ENCODE assay signal across 38 cellular contexts in genomic region chr5:71841107-71841506, GRCh38.
"Had no signal": no experiment of that assay in that cellular context is flagged by ENCODE, and none has a peak within 500 bp of the region (broad histone marks: within the 10 kb centered on the region; RNA-seq: fewer than 3 reads in every experiment).

No MANE protein-coding gene starts in this region.

- H3K27me3 Mint-ChIP-seq: activated naive CD4-positive, alpha-beta T cell treated with anti-CD3 and anti-CD28 coated beads, Interleukin-2, amount 10 ng/mL, durations not matched to agents 7 days and 5 days; activated naive CD8-positive, alpha-beta T cell treated with anti-CD3 and anti-CD28 coated beads for 36 hours had no signal

- FAIRE-seq: astrocyte had no signal

- H3K4me1 Mint-ChIP-seq: activated naive CD4-positive, alpha-beta T cell treated with anti-CD3 and anti-CD28 coated beads, Interleukin-2, amount 10 ng/mL, durations not matched to agents 7 days and 5 days; activated naive CD4-positive, alpha-beta T cell treated with anti-CD3 and anti-CD28 coated beads, Interleukin-2, amount 50 U/mL, for 24 hours; activated naive CD8-positive, alpha-beta T cell treated with anti-CD3 and anti-CD28 coated beads for 36 hours; activated naive CD8-positive, alpha-beta T cell treated with anti-CD3 and anti-CD28 coated beads, Interleukin-2, amount 10 ng/mL, durations not matched to agents 7 days and 5 days; activated naive CD8-positive, alpha-beta T cell treated with anti-CD3 and anti-CD28 coated beads, Interleukin-2, amount 50 U/mL, for 24 hours; activated T-helper 17 cell treated with anti-CD3 and anti-CD28 coated beads, Interleukin-2, amount 50 U/mL, for 72 hours; central memory CD8-positive, alpha-beta T cell had no signal

- H3K27ac ChIP-seq: adrenal gland, ascending aorta, body of pancreas, brain microvascular endothelial cell, breast epithelium, cardiac muscle cell had no signal

- H3K36me3 Mint-ChIP-seq: activated naive CD4-positive, alpha-beta T cell treated with anti-CD3 and anti-CD28 coated beads, Interleukin-2, amount 10 ng/mL, durations not matched to agents 7 days and 5 days; activated naive CD4-positive, alpha-beta T cell treated with anti-CD3 and anti-CD28 coated beads, Interleukin-2, amount 50 U/mL, for 24 hours; activated naive CD4-positive, alpha-beta T cell treated with anti-CD3 and anti-CD28 coated beads, Interleukin-2, amount 50 U/mL, for 72 hours; activated naive CD8-positive, alpha-beta T cell; activated naive CD8-positive, alpha-beta T cell treated with anti-CD3 and anti-CD28 coated beads for 36 hours; activated naive CD8-positive, alpha-beta T cell treated with anti-CD3 and anti-CD28 coated beads, Interleukin-2, amount 10 ng/mL, durations not matched to agents 7 days and 5 days; brain had no signal

- H3K27ac Mint-ChIP-seq: activated naive CD4-positive, alpha-beta T cell treated with anti-CD3 and anti-CD28 coated beads for 36 hours; activated naive CD4-positive, alpha-beta T cell treated with anti-CD3 and anti-CD28 coated beads, Interleukin-2, amount 10 ng/mL, durations not matched to agents 7 days and 5 days; activated naive CD4-positive, alpha-beta T cell treated with anti-CD3 and anti-CD28 coated beads, Interleukin-2, amount 50 U/mL, for 24 hours; activated naive CD4-positive, alpha-beta T cell treated with anti-CD3 and anti-CD28 coated beads, Interleukin-2, amount 50 U/mL, for 72 hours; activated naive CD8-positive, alpha-beta T cell; activated naive CD8-positive, alpha-beta T cell treated with anti-CD3 and anti-CD28 coated beads for 36 hours; activated naive CD8-positive, alpha-beta T cell treated with anti-CD3 and anti-CD28 coated beads, Interleukin-2, amount 10 ng/mL, durations not matched to agents 7 days and 5 days; activated naive CD8-positive, alpha-beta T cell treated with anti-CD3 and anti-CD28 coated beads, Interleukin-2, amount 50 U/mL, for 24 hours; activated T-cell treated with anti-CD3 and anti-CD28 coated beads, Interleukin-2, amount 50 U/mL, for 72 hours; activated T-helper 1 cell treated with anti-CD3 and anti-CD28 coated beads, Interleukin-12 subunit alpha, Interleukin-12 subunit beta, Interleukin-2, Interleukin-4 antibody, amounts not matched to agents 30 ng/mL and 10 ng/mL and 1 ng/mL, durations not matched to agents 14 hours and 24 hours and 36 hours; activated T-helper 17 cell treated with anti-CD3 and anti-CD28 coated beads, Interleukin-2, amount 50 U/mL, for 72 hours; activated T-helper 2 cell treated with anti-CD3 and anti-CD28 coated beads, Interferon-gamma antibody, Interleukin-2, Interleukin-4, amounts not matched to agents 10 μg/mL and 5 μg/mL and 100 μg/mL, durations not matched to agents 14 hours and 24 hours and 36 hours had no signal

- H3K9me3 ChIP-seq: adrenal gland, ascending aorta, body of pancreas, breast epithelium had no signal

- H3K4me1 ChIP-seq: adrenal gland, ascending aorta, body of pancreas, breast epithelium had no signal

- H3K36me3 ChIP-seq: adrenal gland, ascending aorta, brain microvascular endothelial cell, breast epithelium, cardiac muscle cell had no signal

- H3K4me3 Mint-ChIP-seq: activated naive CD4-positive, alpha-beta T cell treated with anti-CD3 and anti-CD28 coated beads for 36 hours; activated naive CD4-positive, alpha-beta T cell treated with anti-CD3 and anti-CD28 coated beads, Interleukin-2, amount 10 ng/mL, durations not matched to agents 7 days and 5 days; activated naive CD4-positive, alpha-beta T cell treated with anti-CD3 and anti-CD28 coated beads, Interleukin-2, amount 50 U/mL, for 24 hours; activated naive CD8-positive, alpha-beta T cell; activated naive CD8-positive, alpha-beta T cell treated with anti-CD3 and anti-CD28 coated beads for 36 hours; activated naive CD8-positive, alpha-beta T cell treated with anti-CD3 and anti-CD28 coated beads, Interleukin-2, amount 10 ng/mL, durations not matched to agents 7 days and 5 days; activated naive CD8-positive, alpha-beta T cell treated with anti-CD3 and anti-CD28 coated beads, Interleukin-2, amount 50 U/mL, for 24 hours; activated T-cell treated with anti-CD3 and anti-CD28 coated beads, Interleukin-2, amount 50 U/mL, for 4 hours; activated T-cell treated with anti-CD3 and anti-CD28 coated beads, Interleukin-2, amount 50 U/mL, for 72 hours; activated T-helper 1 cell treated with anti-CD3 and anti-CD28 coated beads, Interleukin-12 subunit alpha, Interleukin-12 subunit beta, Interleukin-2, Interleukin-4 antibody, amounts not matched to agents 30 ng/mL and 10 ng/mL and 1 ng/mL, durations not matched to agents 14 hours and 24 hours and 36 hours; activated T-helper 17 cell treated with anti-CD3 and anti-CD28 coated beads, Interleukin-2, amount 50 U/mL, for 72 hours; brain; central memory CD8-positive, alpha-beta T cell had no signal

- DNase-seq: activated effector memory CD4-positive, alpha-beta T cell treated with anti-CD3 and anti-CD28 coated beads, Interleukin-2, amount 50 U/mL, for 16 hours; activated effector memory CD4-positive, alpha-beta T cell treated with Interleukin-2 at 50 U/mL for 16 hours; activated gamma-delta T cell; activated gamma-delta T cell treated with Interleukin-2 at 50 U/mL for 16 hours; activated naive CD4-positive, alpha-beta T cell; activated naive CD4-positive, alpha-beta T cell treated with anti-CD3 and anti-CD28 coated beads for 36 hours; activated naive CD4-positive, alpha-beta T cell treated with anti-CD3 and anti-CD28 coated beads, Interleukin-2, amount 10 ng/mL, durations not matched to agents 7 days and 5 days; activated naive CD4-positive, alpha-beta T cell treated with anti-CD3 and anti-CD28 coated beads, Interleukin-2, amount 50 U/mL, for 16 hours; activated naive CD4-positive, alpha-beta T cell treated with Interleukin-2 at 50 U/mL for 16 hours; activated naive CD8-positive, alpha-beta T cell treated with anti-CD3 and anti-CD28 coated beads for 36 hours; activated naive CD8-positive, alpha-beta T cell treated with anti-CD3 and anti-CD28 coated beads, Interleukin-2, amount 10 ng/mL, durations not matched to agents 7 days and 5 days; activated naive CD8-positive, alpha-beta T cell treated with anti-CD3 and anti-CD28 coated beads, Interleukin-2, amount 50 U/mL, for 24 hours; activated T-cell treated with anti-CD3 and anti-CD28 coated beads, Interleukin-2, amount 50 U/mL, for 1 hour; activated T-cell treated with anti-CD3 and anti-CD28 coated beads, Interleukin-2, amount 50 U/mL, for 4 hours; activated T-cell treated with anti-CD3 and anti-CD28 coated beads, Interleukin-2, amount 50 U/mL, for 48 hours; activated T-cell treated with anti-CD3 and anti-CD28 coated beads, Interleukin-2, amount 50 U/mL, for 72 hours; adrenal gland; amniotic stem cell; amygdala; anterior cingulate cortex; aorta; body of pancreas; brain microvascular endothelial cell; caudate nucleus; central memory CD4-positive, alpha-beta T cell; cerebellar nuclear complex had no signal

- H3K27me3 ChIP-seq: adrenal gland, ascending aorta, body of pancreas, brain microvascular endothelial cell, breast epithelium, cardiac muscle cell had no signal

- H3K4me3 ChIP-seq: adrenal gland, ascending aorta, body of pancreas, breast epithelium, cardiac muscle cell had no signal

- H3K9me3 Mint-ChIP-seq: activated naive CD4-positive, alpha-beta T cell treated with anti-CD3 and anti-CD28 coated beads for 36 hours; activated naive CD4-positive, alpha-beta T cell treated with anti-CD3 and anti-CD28 coated beads, Interleukin-2, amount 10 ng/mL, durations not matched to agents 7 days and 5 days; activated naive CD4-positive, alpha-beta T cell treated with anti-CD3 and anti-CD28 coated beads, Interleukin-2, amount 50 U/mL, for 24 hours; activated naive CD4-positive, alpha-beta T cell treated with anti-CD3 and anti-CD28 coated beads, Interleukin-2, amount 50 U/mL, for 72 hours; activated naive CD8-positive, alpha-beta T cell treated with anti-CD3 and anti-CD28 coated beads for 36 hours; activated naive CD8-positive, alpha-beta T cell treated with anti-CD3 and anti-CD28 coated beads, Interleukin-2, amount 10 ng/mL, durations not matched to agents 7 days and 5 days; activated naive CD8-positive, alpha-beta T cell treated with anti-CD3 and anti-CD28 coated beads, Interleukin-2, amount 50 U/mL, for 24 hours; activated T-cell treated with anti-CD3 and anti-CD28 coated beads, Interleukin-2, amount 50 U/mL, for 4 hours; activated T-cell treated with anti-CD3 and anti-CD28 coated beads, Interleukin-2, amount 50 U/mL, for 72 hours; activated T-helper 1 cell treated with anti-CD3 and anti-CD28 coated beads, Interleukin-12 subunit alpha, Interleukin-12 subunit beta, Interleukin-2, Interleukin-4 antibody, amounts not matched to agents 30 ng/mL and 10 ng/mL and 1 ng/mL, durations not matched to agents 14 hours and 24 hours and 36 hours; activated T-helper 17 cell treated with anti-CD3 and anti-CD28 coated beads, Interleukin-2, amount 50 U/mL, for 72 hours; activated T-helper 2 cell treated with anti-CD3 and anti-CD28 coated beads, Interferon-gamma antibody, Interleukin-2, Interleukin-4, amounts not matched to agents 10 μg/mL and 5 μg/mL and 100 μg/mL, durations not matched to agents 14 hours and 24 hours and 36 hours; central memory CD8-positive, alpha-beta T cell had no signal
